In genomic region chr6:140979642-140980091, GRCh38 we compare ENCODE assay signal across 12 cellular contexts.
DNase-seq lines count a peak whose midpoint lies in the region; ATAC-seq, FAIRE-seq and TF ChIP-seq lines count a peak whose summit lies in the region.
"Had no signal": no experiment of that assay in that cellular context is flagged by ENCODE, and none has a peak within 500 bp of the region (broad histone marks: within the 10 kb centered on the region; RNA-seq: fewer than 3 reads in every experiment).

No MANE protein-coding gene starts in this region.

- peaks cover 13% of the 10 kb centered on the region for H3K4me1 ChIP-seq in lower lobe of right lung
- H3K4me1 ChIP-seq in tibial artery, result peaks cover 0 to 48% (median 13%) of the 10 kb centered on the region in 4 donors

- DNase-seq in LHCN-M2 (ENCODE audit: low read depth), result peak; percentile 80
- peak; percentile 24 for DNase-seq in epithelial cell of prostate (ENCODE audit: low read depth, low spot score)
- DNase-seq in lower lobe of right lung, result no peak
- DNase-seq in tibial artery, result peak; percentile 65 to 75
- no peak for DNase-seq in amygdala (lab: John Stamatoyannopoulos, UW)
- no peak for DNase-seq in frontal cortex (ENCODE audit: low spot score in 2 of 2)
- DNase-seq in HT-29 (ENCODE audit: low spot score), result no peak
- DNase-seq in NCI-H1417 (lab: John Stamatoyannopoulos, UW), result no peak
- DNase-seq: NCI-H510A, SW 1271 had no signal

- intact Hi-C loops in lower lobe of right lung (cut with DNase I) (no loop called here), tibial artery (cut with DNase I; ENCODE audit: low total_unique reads) (no loop called here)

- peak; percentile 83 to 91 for ATAC-seq in lower lobe of right lung
- ATAC-seq: left lobe of liver had no signal

- FAIRE-seq in frontal cortex (lab: Jason Lieb, UNC), result no peak
- FAIRE-seq: colon had no signal

- TF ChIP-seq CTCF in lower lobe of right lung (IDR thresholded peaks at IDR 0.05), result no peak
- no peak for TF ChIP-seq CTCF in tibial artery (IDR thresholded peaks at IDR 0.05)

- H3K27ac ChIP-seq in epithelial cell of prostate, result peak overlapping the region; percentile 0
- H3K27ac ChIP-seq in lower lobe of right lung, result no peak overlapping the region
- H3K27ac ChIP-seq in tibial artery, result peak overlapping the region; percentile 67 to 68

- H3K9me3 ChIP-seq in lower lobe of right lung, result no peaks in the 10 kb centered on the region
- H3K9me3 ChIP-seq in tibial artery, result no peaks in the 10 kb centered on the region

- H3K4me3 ChIP-seq in lower lobe of right lung (no peak overlapping the region), tibial artery (peak overlapping the region in 1 of 2 donors; percentile 31)

- H3K36me3 ChIP-seq in lower lobe of right lung (no peaks in the 10 kb centered on the region), tibial artery (no peaks in the 10 kb centered on the region)

- H3K27me3 ChIP-seq in lower lobe of right lung (ENCODE audit: low read depth), result no peaks in the 10 kb centered on the region
- no peaks in the 10 kb centered on the region for H3K27me3 ChIP-seq in tibial artery

Comparison
In these comparisons a context has a peak if more than half of its experiments do, and no peak if none do; other contexts are left out.
1. DNase-seq: peak in LHCN-M2 (single experiment), epithelial cell of prostate (single experiment) and tibial artery (2 of 2); none in lower lobe of right lung (single experiment), amygdala (0 of 56), frontal cortex (0 of 2), HT-29 (single experiment) and NCI-H1417 (0 of 3).